Comparison of ENCODE assay signal across 25 cellular contexts in genomic region chr21:39673736-39674135, GRCh38.
DNase-seq lines count a peak whose midpoint lies in the region; ATAC-seq, FAIRE-seq and TF ChIP-seq lines count a peak whose summit lies in the region.
"Had no signal": no experiment of that assay in that cellular context is flagged by ENCODE, and none has a peak within 500 bp of the region (broad histone marks: within the 10 kb centered on the region; RNA-seq: fewer than 3 reads in every experiment).

No MANE protein-coding gene starts in this region.

- peaks cover 40% of the 10 kb centered on the region for H3K36me3 Mint-ChIP-seq in GM23338 (ENCODE audit: low read depth)
- H3K36me3 Mint-ChIP-seq in osteocyte (ENCODE audit: unreplicated experiment), result no peaks in the 10 kb centered on the region
- H3K36me3 Mint-ChIP-seq: activated CD8-positive, alpha-beta memory T cell treated with anti-CD3 and anti-CD28 coated beads, Interleukin-2, amount 10 ng/mL, durations not matched to agents 7 days and 5 days; activated naive CD4-positive, alpha-beta T cell treated with anti-CD3 and anti-CD28 coated beads, Interleukin-2, amount 50 U/mL, for 72 hours; CD4-positive, alpha-beta memory T cell; stimulated activated memory B cell treated with anti-CD40 and anti-IgM and Interleukin-4, amounts not matched to agents 10 μg/mL and 1 μg/mL and 100 μg/mL, for 72 hours had no signal

- TF ChIP-seq RAD21 in HepG2 (CRISPR knock-in tag; IDR thresholded peaks at IDR 0.05), result no peak

- H3F3A ChIP-seq in GM23338 (replicated peaks; ENCODE audit: low read depth), result 0 out of 2 replicates have a peak, but pooled peaks cover 12% of the 10 kb centered on the region

- no peak overlapping the region for H3K9ac ChIP-seq in HepG2 (ENCODE audit: insufficient read depth, low read depth, low read length)

- TF ChIP-seq CTCF in GM23338 (conservative IDR thresholded peaks at IDR 0.05; ENCODE audit: low read depth in 2 of 2), result no peak
- no peak for TF ChIP-seq CTCF in osteocyte (IDR thresholded peaks at IDR 0.05)
- TF ChIP-seq CTCF in hepatocyte (IDR thresholded peaks at IDR 0.05; ENCODE audit: poor library complexity), result no peak
- no peak for TF ChIP-seq CTCF in HepG2 (CRISPR knock-in tag; IDR thresholded peaks at IDR 0.05)

- TF ChIP-seq EP300 in HepG2 (IDR thresholded peaks at IDR 0.05; ENCODE audit: low read depth in 2 of 2, low read length in 2 of 2) (no peak), HepG2 (CRISPR knock-in tag; IDR thresholded peaks at IDR 0.05; ENCODE audit: borderline replicate concordance) (no peak)

- H2AFZ ChIP-seq in GM23338 (no peak overlapping the region), hepatocyte (no peak overlapping the region), HepG2 (ENCODE audit: low read length) (no peak overlapping the region)

- H3K9me3 Mint-ChIP-seq in GM23338 (peaks cover 8% of the 10 kb centered on the region; the same call in 2 of the 3 replicates), osteocyte (ENCODE audit: unreplicated experiment) (peaks cover 3% of the 10 kb centered on the region)
- H3K9me3 Mint-ChIP-seq: activated naive CD4-positive, alpha-beta T cell treated with anti-CD3 and anti-CD28 coated beads, Interleukin-2, amount 50 U/mL, for 72 hours; activated T-helper 1 cell treated with anti-CD3 and anti-CD28 coated beads, Interleukin-12 subunit alpha, Interleukin-12 subunit beta, Interleukin-2, Interleukin-4 antibody, amounts not matched to agents 30 ng/mL and 10 ng/mL and 1 ng/mL, durations not matched to agents 14 hours and 24 hours and 36 hours; dendritic cell treated with granulocyte-macrophage colony-stimulating factor and Interleukin-4, amounts not matched to agents 40 ng/mL and 50 ng/mL, for 4 days; stimulated activated memory B cell treated with anti-CD40 and anti-IgM and Interleukin-4, amounts not matched to agents 10 μg/mL and 1 μg/mL and 100 μg/mL, for 72 hours had no signal

- ATAC-seq in GM23338 (no peak), HepG2 (no peak)
- ATAC-seq: activated CD8-positive, alpha-beta memory T cell treated with anti-CD3 and anti-CD28 coated beads, Interleukin-2, amount 10 ng/mL, durations not matched to agents 7 days and 5 days; activated naive CD4-positive, alpha-beta T cell treated with anti-CD3 and anti-CD28 coated beads, Interleukin-2, amount 50 U/mL, for 72 hours; left cardiac atrium; T-helper 17 cell had no signal

- no peak for TF ChIP-seq POLR2A in HepG2 (IDR thresholded peaks at IDR 0.05; ENCODE audit: insufficient read depth in 1 of 2, low read depth in 2 of 2, low read length in 2 of 2)

- H3K4me3 Mint-ChIP-seq in GM23338 (no peak overlapping the region), osteocyte (ENCODE audit: unreplicated experiment) (no peak overlapping the region)
- H3K4me3 Mint-ChIP-seq: activated CD8-positive, alpha-beta memory T cell treated with anti-CD3 and anti-CD28 coated beads, Interleukin-2, amount 10 ng/mL, durations not matched to agents 7 days and 5 days; activated T-helper 1 cell treated with anti-CD3 and anti-CD28 coated beads, Interleukin-12 subunit alpha, Interleukin-12 subunit beta, Interleukin-2, Interleukin-4 antibody, amounts not matched to agents 30 ng/mL and 10 ng/mL and 1 ng/mL, durations not matched to agents 14 hours and 24 hours and 36 hours; CD4-positive, alpha-beta memory T cell; dendritic cell treated with granulocyte-macrophage colony-stimulating factor and Interleukin-4, amounts not matched to agents 40 ng/mL and 50 ng/mL, for 4 days; nephron; stimulated activated memory B cell treated with anti-CD40 and anti-IgM and Interleukin-4, amounts not matched to agents 10 μg/mL and 1 μg/mL and 100 μg/mL, for 72 hours; T-helper 17 cell had no signal

- H3K27ac ChIP-seq in GM23338 (ENCODE audit: low read depth), result no peak overlapping the region
- H3K27ac ChIP-seq in hepatocyte, result no peak overlapping the region
- H3K27ac ChIP-seq in HepG2 (ENCODE audit: extremely low read length, insufficient read depth, low read length), result no peak overlapping the region
- H3K27ac ChIP-seq: heart left ventricle, thoracic aorta had no signal

- no peak overlapping the region for H3K4me2 ChIP-seq in GM23338
- H3K4me2 ChIP-seq in hepatocyte, result no peak overlapping the region
- no peak overlapping the region for H3K4me2 ChIP-seq in HepG2 (ENCODE audit: low read depth, low read length)

- no TSS peak for BruUV-seq in HepG2 (replicated peaks; lab: Mats Ljungman, UMichigan)

- CTCF ChIA-PET in HepG2 (lab: Yijun Ruan, JAX; ENCODE audit: low intra/inter-chr PET ratio, low total read pairs), result no interaction called here

- peaks cover 17% of the 10 kb centered on the region for H3K27me3 Mint-ChIP-seq in GM23338 (ENCODE audit: insufficient read depth, low read depth, poor library complexity)
- H3K27me3 Mint-ChIP-seq in osteocyte (ENCODE audit: unreplicated experiment), result no peaks in the 10 kb centered on the region
- H3K27me3 Mint-ChIP-seq: activated CD8-positive, alpha-beta memory T cell treated with anti-CD3 and anti-CD28 coated beads, Interleukin-2, amount 10 ng/mL, durations not matched to agents 7 days and 5 days; dendritic cell treated with granulocyte-macrophage colony-stimulating factor and Interleukin-4, amounts not matched to agents 40 ng/mL and 50 ng/mL, for 4 days had no signal

- H3K36me3 ChIP-seq in GM23338 (ENCODE audit: insufficient read depth) (no peaks in the 10 kb centered on the region), hepatocyte (replicated peaks; ENCODE audit: insufficient read depth, low read depth) (no peaks in the 10 kb centered on the region), HepG2 (replicated peaks in 1 of 2; ENCODE audit: control insufficient read depth in 1 of 2, insufficient read depth in 2 of 2, low read length in 2 of 2) (no peaks in the 10 kb centered on the region)
- H3K36me3 ChIP-seq: heart left ventricle, thoracic aorta had no signal

- intact Hi-C loops in HepG2 (cut with micrococcal nuclease; ENCODE audit: unreplicated experiment), result no loop called here

- in situ Hi-C loops in HepG2 (cut with HindIII; ENCODE audit: extremely low pct_ligation_motif_present, low pct_unique_long_range_greater_than_20kb), result no loop called here

- H3K79me2 ChIP-seq in GM23338 (replicated peaks; ENCODE audit: insufficient read depth) (no peaks in the 10 kb centered on the region; the same call in none of the 2 replicates), hepatocyte (no peaks in the 10 kb centered on the region), HepG2 (ENCODE audit: insufficient read depth, low read length) (no peaks in the 10 kb centered on the region)

- H3K27me3 ChIP-seq in GM23338 (ENCODE audit: insufficient read depth), result no peaks in the 10 kb centered on the region
- no peaks in the 10 kb centered on the region for H3K27me3 ChIP-seq in hepatocyte
- peaks cover 0 to 9% of the 10 kb centered on the region in 2 experiments; a peak in 1 of 5 replicates for H3K27me3 ChIP-seq in HepG2 (ENCODE audit: control insufficient read depth in 1 of 2, insufficient read depth in 2 of 2, low read length in 2 of 2)
- H3K27me3 ChIP-seq: heart left ventricle had no signal

- H3K9me2 ChIP-seq in GM23338 (ENCODE audit: insufficient read depth) (no peaks in the 10 kb centered on the region; the same call in 1 of the 2 replicates), hepatocyte (replicated peaks; ENCODE audit: insufficient read depth) (no peaks in the 10 kb centered on the region)

- H3K4me1 Mint-ChIP-seq in GM23338 (peaks cover 38% of the 10 kb centered on the region), osteocyte (ENCODE audit: unreplicated experiment) (no peaks in the 10 kb centered on the region)
- H3K4me1 Mint-ChIP-seq: activated CD8-positive, alpha-beta memory T cell treated with anti-CD3 and anti-CD28 coated beads, Interleukin-2, amount 10 ng/mL, durations not matched to agents 7 days and 5 days; CD4-positive, alpha-beta memory T cell; stimulated activated memory B cell treated with anti-CD40 and anti-IgM and Interleukin-4, amounts not matched to agents 10 μg/mL and 1 μg/mL and 100 μg/mL, for 72 hours; T-helper 17 cell had no signal

- POLR2A ChIA-PET in HepG2 (lab: Yijun Ruan, JAX), result no interaction called here

- DNase-seq in GM23338 (ENCODE audit: low spot score) (no peak), NCI-H1092 (lab: John Stamatoyannopoulos, UW) (peak; percentile 75), NCI-H69 (lab: John Stamatoyannopoulos, UW) (peak; percentile 81), osteocyte (ENCODE audit: extremely low spot score, unreplicated experiment) (peak; percentile 70), hepatocyte (ENCODE audit: low spot score) (no peak), HepG2 (ENCODE audit: low spot score) (no peak)
- no peak for DNase-seq in stimulated activated CD4-positive, alpha-beta T cell treated with anti-CD3 and anti-CD28 coated beads, Interleukin-1b, Interleukin-23, amount 100 ng/mL, for 48 hours
- DNase-seq: activated CD4-positive, alpha-beta T cell treated with anti-CD3 and anti-CD28 coated beads for 48 hours; activated CD8-positive, alpha-beta memory T cell treated with anti-CD3 and anti-CD28 coated beads, Interleukin-2, amount 10 ng/mL, durations not matched to agents 7 days and 5 days; aorta; caudate nucleus; CD4-positive, alpha-beta memory T cell; EL; heart left ventricle; left cardiac atrium; mesenchymal stem cell; NCI-H1436 treated with DMSO at 0.1 percent for 48 hours; T-helper 17 cell had no signal

- H3K4me3 ChIP-seq in GM23338 (no peak overlapping the region), hepatocyte (no peak overlapping the region), HepG2 (replicated peaks in 1 of 3; ENCODE audit: insufficient read depth in 1 of 3, low read depth in 2 of 3, low read length in 3 of 3) (no peak overlapping the region)
- H3K4me3 ChIP-seq: heart left ventricle, thoracic aorta had no signal

- no peak for FAIRE-seq in HepG2 (lab: Jason Lieb, UNC)
- FAIRE-seq: GM19239 had no signal

- peaks cover 10% of the 10 kb centered on the region; the same call in 1 of the 2 replicates for H3K4me1 ChIP-seq in GM23338 (ENCODE audit: insufficient read depth)
- H3K4me1 ChIP-seq in hepatocyte (ENCODE audit: insufficient read depth), result peaks cover 29% of the 10 kb centered on the region
- no peaks in the 10 kb centered on the region for H3K4me1 ChIP-seq in HepG2 (ENCODE audit: insufficient read depth, low read length)

- H4K20me1 ChIP-seq in GM23338 (replicated peaks; ENCODE audit: insufficient read depth) (no peaks in the 10 kb centered on the region; the same call in 1 of the 2 replicates), hepatocyte (ENCODE audit: insufficient read depth, poor library complexity, severe bottlenecking) (no peaks in the 10 kb centered on the region), HepG2 (ENCODE audit: insufficient read depth, low read length) (no peaks in the 10 kb centered on the region)

- H3K27ac Mint-ChIP-seq in GM23338, result peak overlapping the region; percentile 24; the same call in 1 of the 2 replicates
- no peak overlapping the region for H3K27ac Mint-ChIP-seq in osteocyte (ENCODE audit: unreplicated experiment)
- H3K27ac Mint-ChIP-seq: activated CD8-positive, alpha-beta memory T cell treated with anti-CD3 and anti-CD28 coated beads, Interleukin-2, amount 10 ng/mL, durations not matched to agents 7 days and 5 days; activated T-helper 1 cell treated with anti-CD3 and anti-CD28 coated beads, Interleukin-12 subunit alpha, Interleukin-12 subunit beta, Interleukin-2, Interleukin-4 antibody, amounts not matched to agents 30 ng/mL and 10 ng/mL and 1 ng/mL, durations not matched to agents 14 hours and 24 hours and 36 hours; CD4-positive, alpha-beta memory T cell; dendritic cell treated with granulocyte-macrophage colony-stimulating factor and Interleukin-4, amounts not matched to agents 40 ng/mL and 50 ng/mL, for 4 days; stimulated activated memory B cell treated with anti-CD40 and anti-IgM and Interleukin-4, amounts not matched to agents 10 μg/mL and 1 μg/mL and 100 μg/mL, for 72 hours; T-helper 17 cell had no signal

- 93% methylated on average over 11 of the region's 11 CpGs for WGBS in hepatocyte (ENCODE audit: low lambda C conversion rate, missing lambda C conversion rate)
- WGBS in HepG2 (ENCODE audit: low lambda C conversion rate), result 17% methylated on average over 11 of the region's 11 CpGs

- no peaks in the 10 kb centered on the region for H3K9me3 ChIP-seq in hepatocyte (ENCODE audit: low read depth)
- H3K9me3 ChIP-seq in HepG2 (ENCODE audit: low read length), result no peaks in the 10 kb centered on the region
- H3K9me3 ChIP-seq: heart left ventricle, thoracic aorta had no signal

Comparison
In these comparisons a context has a peak if more than half of its experiments do, and no peak if none do; other contexts are left out.
1. DNase-seq: peak in NCI-H1092 (single experiment), NCI-H69 (single experiment) and osteocyte (single experiment); none in GM23338 (single experiment), hepatocyte (single experiment), stimulated activated CD4-positive, alpha-beta T cell treated with anti-CD3 and anti-CD28 coated beads, Interleukin-1b, Interleukin-23, amount 100 ng/mL, for 48 hours (single experiment) and HepG2 (single experiment).